ENCODE assay signal across 8 cellular contexts in the genomic region with DNA sequence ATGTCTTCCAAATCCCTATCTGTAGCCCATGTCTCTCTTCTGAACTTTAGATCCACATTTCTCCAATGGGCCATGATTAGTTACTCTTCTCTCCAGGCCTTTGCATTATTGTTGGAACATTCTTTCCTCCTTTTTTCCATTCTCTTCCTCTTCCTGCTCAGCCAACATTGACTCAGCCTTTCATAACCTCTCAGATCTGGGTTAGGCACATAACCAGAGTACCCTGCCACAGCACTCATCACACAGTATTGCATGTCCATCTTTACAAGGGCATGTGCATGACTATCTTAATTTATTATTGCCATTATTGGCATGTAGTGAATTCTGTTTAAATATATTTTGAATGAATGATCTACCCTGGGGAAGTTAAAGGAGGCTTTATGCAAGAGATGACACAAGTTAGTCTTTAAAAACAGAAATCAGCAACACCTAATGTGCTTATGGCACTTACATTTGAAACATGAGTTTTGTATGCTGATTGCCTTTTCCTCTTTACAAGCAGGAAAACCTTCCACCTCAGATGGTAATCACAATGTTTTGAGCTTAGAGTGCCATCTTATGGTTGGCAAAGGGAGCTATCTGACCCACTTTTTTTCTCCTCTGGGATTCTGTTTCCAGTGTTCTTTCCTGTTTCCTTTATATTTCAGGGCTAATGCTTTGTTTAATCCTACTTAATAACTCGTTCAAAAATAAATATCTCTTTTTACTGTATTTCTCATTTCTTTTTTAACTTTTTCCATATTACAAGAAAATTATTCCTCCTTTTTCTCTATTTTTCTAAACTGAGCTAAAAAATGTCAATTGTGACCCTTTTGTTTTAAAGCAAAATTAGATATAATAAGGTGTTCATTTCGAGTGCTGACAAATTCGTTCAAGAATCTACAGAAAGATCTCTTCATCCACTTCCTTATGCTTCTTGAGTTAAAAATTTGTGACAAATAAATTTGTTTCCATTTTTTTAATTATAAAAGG.
DNase-seq lines count a peak whose midpoint lies in the region; ATAC-seq and TF ChIP-seq lines count a peak whose summit lies in the region.

No MANE protein-coding gene starts in this region.

- TF ChIP-seq CTCF in astrocyte of the spinal cord (IDR thresholded peaks at IDR 0.05; ENCODE audit: low read depth, low read length) (peak; percentile 63), kidney epithelial cell (IDR thresholded peaks at IDR 0.05; ENCODE audit: insufficient read depth, low read length, poor library complexity, severe bottlenecking) (peak; percentile 55)

- no peaks in the 10 kb centered on the region for H3K36me3 ChIP-seq in kidney epithelial cell (ENCODE audit: control insufficient read depth, insufficient read depth, low read length)

- no peak overlapping the region for H3K4me3 ChIP-seq in astrocyte of the spinal cord (ENCODE audit: low read depth, low read length)
- no peak overlapping the region for H3K4me3 ChIP-seq in kidney epithelial cell (ENCODE audit: low read depth, low read length)

- DNase-seq in NCI-H526 (lab: John Stamatoyannopoulos, UW) (peak; percentile 33 to 59), NCI-H526 treated with DMSO at 0.1 percent for 48 hours (lab: John Stamatoyannopoulos, UW) (no peak), NCI-H1694 treated with DMSO at 0.1 percent for 48 hours (lab: John Stamatoyannopoulos, UW) (peak; percentile 23), astrocyte of the spinal cord (ENCODE audit: low read depth, low spot score) (peak; percentile 42), kidney epithelial cell (ENCODE audit: low read depth) (peak; percentile 16), DMS79 (lab: John Stamatoyannopoulos, UW) (no peak)
- DNase-seq in stimulated activated naive CD4-positive, alpha-beta T cell treated with Interleukin-2 at 50 U/mL for 16 hours (lab: John Stamatoyannopoulos, UW) = no peak
- DNase-seq in stimulated activated naive CD8-positive, alpha-beta T cell treated with anti-CD3 and anti-CD28 coated beads, Interleukin-15, Interleukin-2, amounts not matched to agents 100 U/mL and 50 U/mL, for 24 hours = no peak

- in situ Hi-C loops in astrocyte of the spinal cord (cut with HindIII; ENCODE audit: low sequenced_read_pairs) = no loop called here

- ATAC-seq in stimulated activated naive CD8-positive, alpha-beta T cell treated with anti-CD3 and anti-CD28 coated beads, Interleukin-15, Interleukin-2, amounts not matched to agents 100 U/mL and 50 U/mL, for 24 hours = no peak

- no peaks in the 10 kb centered on the region for H3K27me3 ChIP-seq in kidney epithelial cell (ENCODE audit: control insufficient read depth, insufficient read depth, low read length)

Comparison
In these comparisons a context has a peak if more than half of its experiments do, and no peak if none do; other contexts are left out.
1. DNase-seq: peak in NCI-H526 (2 of 2), NCI-H1694 treated with DMSO at 0.1 percent for 48 hours (single experiment), astrocyte of the spinal cord (single experiment) and kidney epithelial cell (single experiment); none in NCI-H526 treated with DMSO at 0.1 percent for 48 hours (single experiment), DMS79 (single experiment), stimulated activated naive CD4-positive, alpha-beta T cell treated with Interleukin-2 at 50 U/mL for 16 hours (single experiment) and stimulated activated naive CD8-positive, alpha-beta T cell treated with anti-CD3 and anti-CD28 coated beads, Interleukin-15, Interleukin-2, amounts not matched to agents 100 U/mL and 50 U/mL, for 24 hours (single experiment).